Comparison of ENCODE assay signal across 2 cellular contexts in genomic region chr5:60948738-60949137, GRCh38.
A peak's percentile ranks its signal among the peaks of the same experiment; 100 is the strongest.
TF ChIP-seq lines count a peak whose summit lies in the region.

No MANE protein-coding gene starts in this region.

TF ChIP-seq in HEK293, 187 proteins besides CTCF, POLR2A, EP300 and RAD21:
- TF ChIP-seq ZBTB48 (tag by site-specific recombination; IDR thresholded peaks at IDR 0.05): no peak
- TF ChIP-seq ZNF184 (tag by site-specific recombination; IDR thresholded peaks at IDR 0.05): peak; percentile 89

TF ChIP-seq in K562, 482 proteins besides CTCF, POLR2A, EP300 and RAD21:
- TF ChIP-seq ZNF408 (CRISPR knock-in tag; IDR thresholded peaks at IDR 0.05; ENCODE audit: low read depth): no peak
- TF ChIP-seq RBM25 (IDR thresholded peaks at IDR 0.05; ENCODE audit: low read depth, low read length, severe bottlenecking): peak; percentile 54
